13 cellular contexts compared by ENCODE assay signal in the genomic region with DNA sequence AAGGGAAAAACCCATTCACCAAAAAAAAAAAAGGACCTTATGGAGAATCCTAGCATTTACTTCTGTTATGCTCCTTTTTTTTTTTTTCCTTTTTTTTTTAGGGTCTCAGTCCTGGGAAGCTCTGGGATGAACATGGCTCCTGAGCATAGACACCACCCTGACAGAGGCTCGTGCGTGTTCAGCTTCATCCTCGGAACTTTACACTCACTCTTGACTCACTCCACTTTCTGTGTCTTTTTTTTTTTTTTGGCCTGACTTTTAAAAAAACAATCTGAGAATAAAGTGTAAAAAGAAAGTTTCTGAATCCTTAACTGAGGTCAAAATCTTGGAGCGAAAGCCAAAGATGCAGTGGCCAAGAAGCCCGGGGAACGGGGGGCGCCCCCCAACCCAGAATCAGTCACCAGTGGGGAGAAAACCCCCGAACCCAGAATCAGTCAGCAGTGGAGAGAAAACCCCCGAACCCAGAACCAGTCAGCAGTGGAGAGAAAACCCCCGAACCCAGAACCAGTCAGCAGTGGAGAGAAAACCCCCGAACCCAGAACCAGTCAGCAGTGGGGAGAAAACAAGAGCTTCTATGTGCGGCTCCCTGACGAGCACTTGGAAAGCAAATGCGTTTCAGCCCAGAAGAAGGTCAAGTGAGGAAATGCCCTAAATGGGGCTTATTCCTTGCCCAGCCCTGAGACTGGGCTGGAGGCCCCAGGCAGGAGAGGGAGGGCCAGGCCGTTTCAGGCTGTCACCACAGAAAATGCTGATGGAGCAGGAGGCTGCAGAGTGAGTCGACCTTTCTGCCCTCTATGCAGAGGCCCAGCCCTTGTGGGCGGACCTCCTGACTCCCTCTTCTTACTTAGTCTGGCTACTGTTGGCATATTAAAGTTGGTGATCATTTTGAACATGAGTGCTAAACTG. TPM values are rescaled to one million over a fixed set of nuclear protein-coding genes. Genes with fewer than 3 reads are reported as not detected.
DNase-seq lines count a peak whose midpoint lies in the region; ATAC-seq, FAIRE-seq and TF ChIP-seq lines count a peak whose summit lies in the region.
"Had no signal": no experiment of that assay in that cellular context is flagged by ENCODE, and none has a peak within 500 bp of the region (broad histone marks: within the 10 kb centered on the region; RNA-seq: fewer than 3 reads in every experiment).

No MANE protein-coding gene starts in this region.

- H3K36me3 ChIP-seq in spleen: no peaks in the 10 kb centered on the region
- H3K36me3 ChIP-seq: BLaER1, upper lobe of left lung had no signal

- H3K4me1 ChIP-seq in A549 (peaks cover 45% of the 10 kb centered on the region), spleen (peaks cover 0 to 5% (median 0%) of the 10 kb centered on the region in 6 donors)

- no peak for DNase-seq in A549 (ENCODE audit: low read depth in 1 of 2, low spot score in 1 of 2)
- DNase-seq in ecto neural progenitor cell (ENCODE audit: low spot score): peak; percentile 69
- no peak for DNase-seq in neural crest cell (ENCODE audit: low read depth, low spot score)
- DNase-seq in NCI-H2081 treated with DMSO at 0.1 percent for 48 hours (lab: John Stamatoyannopoulos, UW): no peak
- no peak for DNase-seq in spleen
- DNase-seq: naive B cell; NCI-H748 treated with DMSO at 0.1 percent for 48 hours; stimulated activated CD4-positive, alpha-beta T cell treated with anti-CD3 and anti-CD28 coated beads, Interleukin-4, amount 100 ng/mL, for 24 hours had no signal

- intact Hi-C loops in spleen (cut with DNase I; ENCODE audit: low total_unique reads): no loop called here

- H3K4me2 ChIP-seq in A549: no peak overlapping the region
- H3K4me2 ChIP-seq: BLaER1 had no signal

- peak overlapping the region; percentile 10 to 67; a peak in 3 of 6 replicates for H3K27ac ChIP-seq in A549
- H3K27ac ChIP-seq in spleen: no peak overlapping the region
- H3K27ac ChIP-seq: BLaER1, upper lobe of left lung had no signal

- H3K9me3 Mint-ChIP-seq in neural crest cell: no peaks in the 10 kb centered on the region
- H3K9me3 Mint-ChIP-seq: naive B cell had no signal

- H3K27ac Mint-ChIP-seq in neural crest cell (ENCODE audit: unreplicated experiment): peak overlapping the region; percentile 50

- CTCF ChIA-PET in A549 (lab: Yijun Ruan, JAX): interaction anchor here (1.4 to 6.7 kb wide), 2 partner anchors 71 to 121 kb away, joined by 5 to 212 read pairs; no protein-coding TSS in a partner anchor

- H3K36me3 Mint-ChIP-seq in neural crest cell (ENCODE audit: low read depth): no peaks in the 10 kb centered on the region
- H3K36me3 Mint-ChIP-seq: naive B cell had no signal

- TF ChIP-seq CTCF in A549 (IDR thresholded peaks at IDR 0.05) (no peak), neural crest cell (conservative IDR thresholded peaks at IDR 0.05) (no peak), spleen (IDR thresholded peaks at IDR 0.05 in 8 of 11, conservative IDR thresholded peaks at IDR 0.05 in 3 of 11) (no peak)

- TF ChIP-seq EP300 in A549 (IDR thresholded peaks at IDR 0.05): no peak

- POLR2A ChIA-PET in A549 (lab: Yijun Ruan, JAX): no interaction called here

- no peak for TF ChIP-seq RAD21 in A549 (conservative IDR thresholded peaks at IDR 0.05 in 1 of 2, IDR thresholded peaks at IDR 0.05 in 1 of 2)

- H3K9me3 ChIP-seq in A549: no peaks in the 10 kb centered on the region
- H3K9me3 ChIP-seq in spleen: no peaks in the 10 kb centered on the region
- H3K9me3 ChIP-seq: BLaER1, upper lobe of left lung had no signal

- WGBS in A549 (ENCODE audit: missing lambda C conversion rate): 76% methylated on average over 14 of the region's 17 CpGs
- 53 to 75% (median 71%) methylated on average over 16 to 17 of the region's 17 CpGs for WGBS in spleen, 5 donors

- H3K4me3 ChIP-seq in A549 (no peak overlapping the region), spleen (no peak overlapping the region)
- H3K4me3 ChIP-seq: BLaER1, upper lobe of left lung had no signal

- no peak overlapping the region for H3K4me3 Mint-ChIP-seq in neural crest cell

- TF ChIP-seq POLR2A in A549 (IDR thresholded peaks at IDR 0.05; ENCODE audit: low read length) (no peak), spleen (IDR thresholded peaks at IDR 0.05) (no peak)

- no peaks in the 10 kb centered on the region for H3K27me3 Mint-ChIP-seq in neural crest cell (ENCODE audit: low read depth)

- peaks cover 41% of the 10 kb centered on the region for H3K4me1 Mint-ChIP-seq in neural crest cell

- ATAC-seq in A549: peak in 1 of 2 experiments; percentile 36; a peak in 2 of 6 replicates
- ATAC-seq in HG02642 (IDR thresholded peaks at IDR 0.05; ENCODE audit: poor library complexity, unreplicated experiment): peak; percentile 52
- ATAC-seq in HG03159 (IDR thresholded peaks at IDR 0.05; ENCODE audit: unreplicated experiment): no peak
- ATAC-seq in HG03521 (IDR thresholded peaks at IDR 0.05; ENCODE audit: unreplicated experiment): no peak

- H3K27me3 ChIP-seq in spleen (replicated peaks in 1 of 7): peaks cover 0 to 57% (median 16%) of the 10 kb centered on the region in 7 donors
- H3K27me3 ChIP-seq: BLaER1, upper lobe of left lung had no signal

- no peak for FAIRE-seq in A549 (lab: Jason Lieb, UNC)

TF ChIP-seq in A549, 52 proteins besides CTCF, POLR2A, EP300 and RAD21:
- no peak for TF ChIP-seq SMC3 (IDR thresholded peaks at IDR 0.05)
- TF ChIP-seq HOXA7 (CRISPR knock-in tag; IDR thresholded peaks at IDR 0.05): no peak
- no peak for TF ChIP-seq FOXS1 (CRISPR knock-in tag; IDR thresholded peaks at IDR 0.05)
- no peak for TF ChIP-seq RNF2 (IDR thresholded peaks at IDR 0.05; ENCODE audit: borderline replicate concordance, low read depth)
- TF ChIP-seq CHD2 (IDR thresholded peaks at IDR 0.05; ENCODE audit: low read length, partially characterized antibody): no peak
- TF ChIP-seq KDM5A (IDR thresholded peaks at IDR 0.05): no peak
- no peak for TF ChIP-seq BHLHE40 (IDR thresholded peaks at IDR 0.05; ENCODE audit: low read depth, low read length)
- no peak for TF ChIP-seq GATA3 (IDR thresholded peaks at IDR 0.05; ENCODE audit: borderline replicate concordance)

RNA-seq across cellular contexts. Expression of gene PFKP, which starts 19.0 kb away (rescaled TPM):
- polyA plus RNA-seq in A549 (2011; rRNA removed) (164 and 166 TPM in 2 replicates), A549 (2017; fragmentation: RNase III; extraction: RNeasy Plus Mini Kit Qiagen cat#74134 plus additional on column Dnase treatment) (273 to 329 TPM (median 279 TPM) in 3 replicates), spleen (10 to 100 TPM; 19.0 to 44.6 (median 21.3) TPM)
- 360 and 395 TPM in 2 replicates for polyA plus RNA-seq in A549 (2012; cell fraction: cytosol; rRNA removed)
- polyA plus RNA-seq in A549 (2012; cell fraction: nucleus; rRNA removed): 741 and 798 TPM in 2 replicates
- polyA minus RNA-seq in A549 (2011; rRNA and poly(A)+ RNA removed): 130 and 164 TPM in 2 replicates
- total RNA-seq in neural crest cell (18.9 and 24.0 TPM in 2 replicates), spleen (10 to 100 TPM; 19.5 to 60.9 (median 28.8) TPM)

Comparison
In these comparisons a context has a peak if more than half of its experiments do, and no peak if none do; other contexts are left out.
1. H3K27ac ChIP-seq: peak in A549 (2 of 2); none in spleen (0 of 8).